ENCODE assay signal across 7 cellular contexts in the genomic region with DNA sequence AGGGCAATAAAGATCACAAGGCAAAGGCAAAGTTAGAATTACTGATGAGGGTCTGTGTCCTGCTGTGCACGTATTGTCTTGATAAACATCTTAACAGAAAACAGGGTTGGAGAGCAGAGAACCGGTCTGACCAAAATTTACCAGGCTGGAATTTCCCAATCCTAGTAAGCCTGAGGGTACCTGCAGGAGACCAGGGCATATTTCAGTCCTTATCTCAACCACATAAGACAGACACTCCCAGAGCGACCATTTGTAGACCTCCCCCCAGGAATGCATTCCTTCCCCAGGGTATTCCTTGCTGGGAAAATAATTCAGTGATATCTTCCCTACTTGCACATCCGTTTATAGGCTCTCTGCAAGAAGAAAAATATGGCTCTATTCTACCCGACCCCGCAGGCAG. TPM values are rescaled to one million over a fixed set of nuclear protein-coding genes. Genes with fewer than 3 reads are reported as not detected.
DNase-seq lines count a peak whose midpoint lies in the region; ATAC-seq, FAIRE-seq and TF ChIP-seq lines count a peak whose summit lies in the region.
"Not testable (repeated sequence)": the region's sequence is repeated elsewhere in the genome, so short reads cannot be mapped to it uniquely, and the experiment has no call there.
"Had no signal": no experiment of that assay in that cellular context is flagged by ENCODE, and none has a peak within 500 bp of the region (broad histone marks: within the 10 kb centered on the region; RNA-seq: fewer than 3 reads in every experiment).

No MANE protein-coding gene starts in this region.

- not testable (repeated sequence) for H2BK12ac ChIP-seq in trophoblast cell (ENCODE audit: low read length)

- H3K4me3 ChIP-seq in OCI-LY7 (ENCODE audit: low read depth, low read length, poor library complexity, severe bottlenecking); K562; trophoblast cell (ENCODE audit: low read depth, low read length): not testable (repeated sequence)

- H3K9me2 ChIP-seq in OCI-LY7 (ENCODE audit: insufficient read depth, low read length): not testable (repeated sequence)

- not testable (repeated sequence) for H3K9me3 ChIP-seq in OCI-LY7 (ENCODE audit: low read length); K562 (replicated peaks; ENCODE audit: control insufficient read depth, insufficient read depth, low read depth, low read length); trophoblast cell (ENCODE audit: insufficient read depth, low read depth, low read length)

- H3K4me2 ChIP-seq in OCI-LY7 (ENCODE audit: low read length); K562 (ENCODE audit: insufficient read depth, low read length); trophoblast cell (ENCODE audit: low read length): not testable (repeated sequence)

- H3K9ac ChIP-seq in K562 (ENCODE audit: insufficient read depth in 1 of 2, low read depth in 2 of 2, low read length in 2 of 2); trophoblast cell (ENCODE audit: low read length): not testable (repeated sequence)

- H2BK120ac ChIP-seq in trophoblast cell (ENCODE audit: insufficient read depth, low read length, poor library complexity): not testable (repeated sequence)

- H4K12ac ChIP-seq in trophoblast cell (ENCODE audit: low read depth, low read length): not testable (repeated sequence)

- H2BK5ac ChIP-seq in trophoblast cell (ENCODE audit: low read depth, low read length, poor library complexity): not testable (repeated sequence)

- 44% methylated on average over 3 of the region's 6 CpGs for WGBS in K562 (ENCODE audit: insufficient coverage, low coverage, missing lambda C conversion rate)
- no CpG with 5 or more reads among the region's 6 CpGs for WGBS in trophoblast cell (ENCODE audit: extremely low coverage, insufficient coverage, insufficient read length)

- DNase-seq in ELF-1 (ENCODE audit: low read depth, low spot score): peak; percentile 68
- DNase-seq in KBM-7: peak; percentile 7
- peak; percentile 7 for DNase-seq in OCI-LY7 (ENCODE audit: low spot score)
- DNase-seq in K562 (ENCODE audit: extremely low read depth in 1 of 4, low spot score in 3 of 4): not testable (repeated sequence)
- DNase-seq in erythroblast (lab: John Stamatoyannopoulos, UW): peak; percentile 20 to 41
- peak; percentile 91 to 93 for DNase-seq in trophoblast cell

- TF ChIP-seq EP300 in K562 (IDR thresholded peaks at IDR 0.05; ENCODE audit: low read length): not testable (repeated sequence)

- H2AK5ac ChIP-seq in trophoblast cell (ENCODE audit: low read length): not testable (repeated sequence)

- CTCF ChIA-PET in OCI-LY7 (lab: Charles Lee; ENCODE audit: unreplicated experiment); K562 (lab: Yijun Ruan, JAX; ENCODE audit: low intra/inter-chr PET ratio): not testable (repeated sequence)

- H3K4me1 ChIP-seq in OCI-LY7 (ENCODE audit: insufficient read depth, low read length, poor library complexity, severe bottlenecking); K562 (replicated peaks in 1 of 2; ENCODE audit: control insufficient read depth in 2 of 2, insufficient read depth in 2 of 2, low read length in 2 of 2); trophoblast cell (ENCODE audit: control insufficient read depth in 1 of 2, insufficient read depth in 2 of 2, low read length in 2 of 2): not testable (repeated sequence)

- H4K8ac ChIP-seq in trophoblast cell (ENCODE audit: low read depth, low read length): not testable (repeated sequence)

- POLR2A ChIA-PET in OCI-LY7 (lab: Charles Lee): interaction anchor here (0.9 kb wide), 1 partner anchor 10 kb away, joined by 4 read pairs; no protein-coding TSS in a partner anchor
- POLR2A ChIA-PET in K562 (lab: Yijun Ruan, JAX): not testable (repeated sequence)

- TF ChIP-seq POLR2A in K562 (conservative IDR thresholded peaks at IDR 0.05); erythroblast (IDR thresholded peaks at IDR 0.05; ENCODE audit: low read length): not testable (repeated sequence)

- not testable (repeated sequence) for FAIRE-seq in K562 (lab: Jason Lieb, UNC)

- H3K27ac ChIP-seq in OCI-LY7 (ENCODE audit: low read depth, low read length, poor library complexity, severe bottlenecking); K562 (ENCODE audit: extremely low read depth, low read depth, low read length); trophoblast cell (ENCODE audit: low read depth, low read length): not testable (repeated sequence)

- not testable (repeated sequence) for H3K79me1 ChIP-seq in trophoblast cell (ENCODE audit: low read length)

- not testable (repeated sequence) for H3K23ac ChIP-seq in trophoblast cell (ENCODE audit: low read length)

- not testable (repeated sequence) for H3K18ac ChIP-seq in trophoblast cell (ENCODE audit: low read length)

- not testable (repeated sequence) for H3K79me2 ChIP-seq in OCI-LY7 (ENCODE audit: insufficient read depth, low read depth, low read length); K562 (ENCODE audit: control insufficient read depth, insufficient read depth, low read length); trophoblast cell (ENCODE audit: control insufficient read depth, insufficient read depth, low read length, poor library complexity)

- H3K9me1 ChIP-seq in K562 (ENCODE audit: control insufficient read depth, insufficient read depth, low read length): not testable (repeated sequence)

- not testable (repeated sequence) for H3K4ac ChIP-seq in trophoblast cell (ENCODE audit: low read depth, low read length)

- H4K91ac ChIP-seq in trophoblast cell (ENCODE audit: low read depth, low read length): not testable (repeated sequence)

- not testable (repeated sequence) for H4K20me1 ChIP-seq in OCI-LY7 (ENCODE audit: insufficient read depth, low read length); K562 (replicated peaks; ENCODE audit: control insufficient read depth, insufficient read depth, low read length)

- H3K27me3 ChIP-seq in K562 (ENCODE audit: control insufficient read depth in 2 of 2, insufficient read depth in 2 of 2, low read length in 2 of 2); trophoblast cell (ENCODE audit: insufficient read depth, low read length): not testable (repeated sequence)

- in situ Hi-C loops in KBM-7 (cut with MboI; ENCODE audit: low pct_unique_long_range_greater_than_20kb, low sequenced_read_pairs); K562 (cut with MboI): not testable (repeated sequence)

- not testable (repeated sequence) for H2AFZ ChIP-seq in OCI-LY7 (ENCODE audit: low read length); K562 (ENCODE audit: low read depth, low read length); trophoblast cell (ENCODE audit: insufficient read depth, low read length, poor library complexity)

- TF ChIP-seq CTCF in OCI-LY7 (conservative IDR thresholded peaks at IDR 0.05; ENCODE audit: low read length); K562 (IDR thresholded peaks at IDR 0.05 in 2 of 3, conservative IDR thresholded peaks at IDR 0.05 in 1 of 3; ENCODE audit: insufficient read depth in 2 of 3, low read depth in 1 of 3, low read length in 3 of 3): not testable (repeated sequence)

- not testable (repeated sequence) for BruUV-seq in OCI-LY7 (replicated peaks; lab: Mats Ljungman, UMichigan); K562 (replicated peaks; lab: Mats Ljungman, UMichigan)

- not testable (repeated sequence) for H3K36me3 ChIP-seq in OCI-LY7 (ENCODE audit: insufficient read depth, low read length); K562 (ENCODE audit: control insufficient read depth, insufficient read depth, low read length); trophoblast cell (ENCODE audit: control insufficient read depth in 1 of 2, insufficient read depth in 2 of 2, low read length in 2 of 2)

- intact Hi-C loops in OCI-LY7 (cut with micrococcal nuclease; ENCODE audit: unreplicated experiment); K562 (cut with micrococcal nuclease): not testable (repeated sequence)

- H3K14ac ChIP-seq in trophoblast cell (ENCODE audit: low read length): not testable (repeated sequence)

- ATAC-seq in K562: not testable (repeated sequence)

- not testable (repeated sequence) for TF ChIP-seq RAD21 in K562 (CRISPR knock-in tag; conservative IDR thresholded peaks at IDR 0.05 in 1 of 2, IDR thresholded peaks at IDR 0.05 in 1 of 2)

RNA-seq across cellular contexts. Expression of a gene that starts 9.4 kb away (rescaled TPM):
- total RNA-seq in OCI-LY7 (2014; rRNA removed; shearing (Covaris generic)): 7.0 and 7.5 TPM in 2 replicates
- 4.7 and 5.6 TPM in 2 replicates for total RNA-seq in OCI-LY7 (2022)
- total RNA-seq in K562 (2011; cell fraction: chromatin; rRNA removed; ENCODE audit: low replicate concordance): 7.7 and 8.2 TPM in 2 replicates
- 9.3 and 10.3 TPM in 2 replicates for total RNA-seq in K562 (2011; cell fraction: nucleolus; rRNA removed)
- total RNA-seq in K562 (2011; cell fraction: nucleoplasm; rRNA removed): 9.8 and 13.1 TPM in 2 replicates
- total RNA-seq in K562 (2014; rRNA removed): 1.3 and 2.4 TPM in 2 replicates
- total RNA-seq in K562 (2014; rRNA removed; fragmentation: Illumina TruSeq; extraction: Trizol): 2.2 and 2.6 TPM in 2 replicates
- total RNA-seq in K562 (2015; rRNA removed; fragmentation: Illumina TruSeq; extraction: Trizol): 1.6 and 2.0 TPM in 2 replicates
- total RNA-seq in K562 (2021): 2.2 and 2.3 TPM in 2 replicates
- polyA plus RNA-seq in K562 (2011; rRNA removed): 4.3 and 7.0 TPM in 2 replicates
- polyA plus RNA-seq in K562 (2011; cell fraction: cytosol; rRNA removed): 2.3 and 5.7 TPM in 2 replicates
- polyA plus RNA-seq in K562 (2011; cell fraction: nucleus; rRNA removed): 2.8 and 3.7 TPM in 2 replicates
- polyA plus RNA-seq in K562 (2012): 1.7 and 1.8 TPM in 2 replicates
- polyA plus RNA-seq in K562 (2014; fragmentation: Illumina TruSeq; extraction: Trizol): 1.9 and 2.0 TPM in 2 replicates
- polyA plus RNA-seq in K562 (2014; fragmentation: Nextera tagmentation; extraction: Ambion mirVana): 1 to 10 TPM in 1 of 2 experiments, under 1 TPM in 1; 1.00 to 2.3 TPM
- 1.6 and 2.0 TPM in 2 replicates for polyA plus RNA-seq in K562 (2014; rRNA removed)
- polyA minus RNA-seq in K562 (2011; rRNA and poly(A)+ RNA removed): 12.1 and 18.7 TPM in 2 replicates
- 4.9 and 6.5 TPM in 2 replicates for polyA minus RNA-seq in K562 (2011; cell fraction: cytosol; rRNA and poly(A)+ RNA removed)
- 4.2 and 12.6 TPM in 2 replicates for polyA minus RNA-seq in K562 (2011; cell fraction: nucleus; rRNA and poly(A)+ RNA removed)
- polyA plus RNA-seq in trophoblast cell (2013): 2.9 and 3.1 TPM in 2 replicates

RNA-seq across cellular contexts. Expression of a gene that starts 49.9 kb away (rescaled TPM):
- total RNA-seq in OCI-LY7 (2014; rRNA removed; shearing (Covaris generic)): not detected in 2 replicates
- total RNA-seq in OCI-LY7 (2022) (not detected in 2 replicates), K562 (2014; rRNA removed) (not detected in 2 replicates), K562 (2014; rRNA removed; fragmentation: Illumina TruSeq; extraction: Trizol) (not detected in 2 replicates), K562 (2015; rRNA removed; fragmentation: Illumina TruSeq; extraction: Trizol) (not detected in 2 replicates), K562 (2021) (not detected in 2 replicates)
- total RNA-seq in K562 (2011; cell fraction: chromatin; rRNA removed; ENCODE audit: low replicate concordance): not detected in 2 replicates
- total RNA-seq in K562 (2011; cell fraction: nucleolus; rRNA removed): not detected in 2 replicates
- total RNA-seq in K562 (2011; cell fraction: nucleoplasm; rRNA removed): not detected in 2 replicates
- polyA plus RNA-seq in K562 (2011; rRNA removed) (not detected in 2 replicates), K562 (2014; fragmentation: Illumina TruSeq; extraction: Trizol) (not detected in 2 replicates), K562 (2014; fragmentation: Nextera tagmentation; extraction: Ambion mirVana) (not detected), K562 (2014; rRNA removed) (not detected in 2 replicates)
- polyA plus RNA-seq in K562 (2011; cell fraction: cytosol; rRNA removed): not detected in 2 replicates
- not detected in 2 replicates for polyA plus RNA-seq in K562 (2011; cell fraction: nucleus; rRNA removed)
- polyA plus RNA-seq in K562 (2012): not detected in 2 replicates
- polyA minus RNA-seq in K562 (2011; rRNA and poly(A)+ RNA removed): not detected in 2 replicates
- polyA minus RNA-seq in K562 (2011; cell fraction: cytosol; rRNA and poly(A)+ RNA removed): not detected in 2 replicates
- not detected in 2 replicates for polyA minus RNA-seq in K562 (2011; cell fraction: nucleus; rRNA and poly(A)+ RNA removed)
- 0.03 TPM in 1 of 2 replicates, not detected in the other for polyA plus RNA-seq in trophoblast cell (2013)
- total RNA-seq: CD4-positive, alpha-beta memory T cell had no signal

RNA-seq across cellular contexts. Expression of a gene that starts 53.6 kb away (rescaled TPM):
- 0.16 and 0.26 TPM in 2 replicates for total RNA-seq in OCI-LY7 (2014; rRNA removed; shearing (Covaris generic))
- 1.2 and 1.3 TPM in 2 replicates for total RNA-seq in OCI-LY7 (2022)
- total RNA-seq in K562 (2011; cell fraction: chromatin; rRNA removed; ENCODE audit: low replicate concordance): 3.2 and 4.8 TPM in 2 replicates
- 1.7 and 1.8 TPM in 2 replicates for total RNA-seq in K562 (2011; cell fraction: nucleolus; rRNA removed)
- total RNA-seq in K562 (2011; cell fraction: nucleoplasm; rRNA removed): 4.2 and 4.4 TPM in 2 replicates
- 2.3 and 2.7 TPM in 2 replicates for total RNA-seq in K562 (2014; rRNA removed)
- total RNA-seq in K562 (2014; rRNA removed; fragmentation: Illumina TruSeq; extraction: Trizol): 1.3 and 1.8 TPM in 2 replicates
- 1.3 and 1.6 TPM in 2 replicates for total RNA-seq in K562 (2015; rRNA removed; fragmentation: Illumina TruSeq; extraction: Trizol)
- total RNA-seq in K562 (2021): 8.3 and 8.6 TPM in 2 replicates
- 2.4 and 5.2 TPM in 2 replicates for polyA plus RNA-seq in K562 (2011; rRNA removed)
- 2.8 and 5.6 TPM in 2 replicates for polyA plus RNA-seq in K562 (2011; cell fraction: cytosol; rRNA removed)
- 2.6 and 3.0 TPM in 2 replicates for polyA plus RNA-seq in K562 (2011; cell fraction: nucleus; rRNA removed)
- polyA plus RNA-seq in K562 (2012): 9.0 and 17.5 TPM in 2 replicates
- 10.1 and 11.1 TPM in 2 replicates for polyA plus RNA-seq in K562 (2014; fragmentation: Illumina TruSeq; extraction: Trizol)
- 1 to 10 TPM; 1.1 to 1.4 TPM for polyA plus RNA-seq in K562 (2014; fragmentation: Nextera tagmentation; extraction: Ambion mirVana)
- 5.1 and 5.4 TPM in 2 replicates for polyA plus RNA-seq in K562 (2014; rRNA removed)
- polyA minus RNA-seq in K562 (2011; rRNA and poly(A)+ RNA removed): 4.2 and 5.4 TPM in 2 replicates
- polyA minus RNA-seq in K562 (2011; cell fraction: cytosol; rRNA and poly(A)+ RNA removed): 4.4 and 4.7 TPM in 2 replicates
- polyA minus RNA-seq in K562 (2011; cell fraction: nucleus; rRNA and poly(A)+ RNA removed): 1.8 and 3.0 TPM in 2 replicates
- polyA plus RNA-seq in trophoblast cell (2013): 84.9 and 94.4 TPM in 2 replicates
